ENCODE assay signal across 8 cellular contexts in the genomic region with DNA sequence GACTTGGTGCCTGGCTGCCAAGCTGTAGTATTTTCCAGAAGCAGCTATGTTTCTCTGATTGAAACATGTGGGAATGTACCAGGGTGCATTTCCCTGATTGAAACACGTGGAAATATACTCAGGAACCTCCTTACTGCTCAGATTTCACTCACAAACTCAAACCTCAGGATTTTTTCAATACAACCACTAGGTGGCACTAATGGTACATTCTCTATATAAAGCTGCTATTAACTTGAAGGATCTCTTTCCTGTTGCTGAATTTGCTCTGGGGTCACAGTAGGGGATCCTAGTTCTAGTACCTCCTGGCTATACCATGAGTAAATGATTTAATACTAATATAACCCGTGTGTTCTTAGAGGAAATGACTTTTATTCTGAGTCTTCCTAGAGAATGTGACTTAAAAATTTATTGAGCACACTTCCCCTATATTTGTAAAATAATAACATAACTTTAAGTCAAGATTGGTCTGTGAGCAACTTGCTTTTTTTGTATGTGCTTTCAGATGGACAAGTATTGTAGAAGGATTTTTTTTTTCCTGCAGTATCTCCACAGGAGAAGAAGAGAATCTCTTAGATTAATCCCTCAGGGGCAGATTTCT.
DNase-seq lines count a peak whose midpoint lies in the region; ATAC-seq and TF ChIP-seq lines count a peak whose summit lies in the region.

No MANE protein-coding gene starts in this region.

- H3K4me1 Mint-ChIP-seq in activated CD4-positive, alpha-beta T cell treated with anti-CD3 and anti-CD28 coated beads for 36 hours: no peaks in the 10 kb centered on the region

- H3K9me2 ChIP-seq in neural cell (ENCODE audit: insufficient read depth, low read length): no peaks in the 10 kb centered on the region

- H3K27me3 ChIP-seq in OCI-LY3 (ENCODE audit: low read depth, low read length) (no peaks in the 10 kb centered on the region), neural cell (ENCODE audit: insufficient read depth, low read depth, low read length) (no peaks in the 10 kb centered on the region)

- peak; percentile 57 for ATAC-seq in GM19397 (IDR thresholded peaks at IDR 0.05; ENCODE audit: unreplicated experiment)
- no peak for ATAC-seq in activated CD4-positive, CD25-positive, alpha-beta regulatory T cell treated with anti-CD3 and anti-CD28 coated beads, Interleukin-2, amount 50 U/mL, for 24 hours
- ATAC-seq in activated CD4-positive, alpha-beta T cell treated with anti-CD3 and anti-CD28 coated beads for 36 hours: no peak

- CTCF ChIA-PET in activated CD4-positive, alpha-beta T cell treated with anti-CD3 and anti-CD28 coated beads for 36 hours (lab: Charles Lee): no interaction called here

- DNase-seq in CD1c-positive myeloid dendritic cell (ENCODE audit: extremely low spot score): peak; percentile 21
- DNase-seq in KG1 (lab: John Stamatoyannopoulos, UW): peak; percentile 23
- peak; percentile 29 for DNase-seq in epidermal melanocyte (ENCODE audit: insufficient read length, low spot score)
- no peak for DNase-seq in activated CD4-positive, alpha-beta T cell treated with anti-CD3 and anti-CD28 coated beads for 36 hours

- TF ChIP-seq CTCF in OCI-LY3 (IDR thresholded peaks at IDR 0.05; ENCODE audit: low read depth, low read length) (peak; percentile 76), neural cell (IDR thresholded peaks at IDR 0.05; ENCODE audit: poor library complexity, severe bottlenecking) (peak; percentile 79)

- H3K4me2 ChIP-seq in OCI-LY3 (ENCODE audit: low read length): no peak overlapping the region
- no peak overlapping the region for H3K4me2 ChIP-seq in neural cell (ENCODE audit: low read length)

- H3K9me3 Mint-ChIP-seq in activated CD4-positive, alpha-beta T cell treated with anti-CD3 and anti-CD28 coated beads for 36 hours (ENCODE audit: low read depth): peaks cover 9% of the 10 kb centered on the region

- H3K4me3 ChIP-seq in OCI-LY3 (ENCODE audit: low read length) (no peak overlapping the region), neural cell (ENCODE audit: low read length) (no peak overlapping the region)

- no peaks in the 10 kb centered on the region for H3K4me1 ChIP-seq in OCI-LY3 (ENCODE audit: low read length)

- H3K9ac ChIP-seq in OCI-LY3 (ENCODE audit: low read length) (no peak overlapping the region), neural cell (ENCODE audit: low read length) (no peak overlapping the region)

- no peak overlapping the region for H3K27ac Mint-ChIP-seq in activated CD4-positive, alpha-beta T cell treated with anti-CD3 and anti-CD28 coated beads for 36 hours

- no peaks in the 10 kb centered on the region for H3K36me3 ChIP-seq in OCI-LY3 (replicated peaks; ENCODE audit: low read depth, low read length)
- H3K36me3 ChIP-seq in neural cell (ENCODE audit: insufficient read depth, low read length): no peaks in the 10 kb centered on the region

- POLR2A ChIA-PET in activated CD4-positive, alpha-beta T cell treated with anti-CD3 and anti-CD28 coated beads for 36 hours (lab: Charles Lee): no interaction called here

- H3K9me3 ChIP-seq in OCI-LY3 (ENCODE audit: insufficient read depth, low read length) (no peaks in the 10 kb centered on the region), neural cell (ENCODE audit: low read length) (no peaks in the 10 kb centered on the region)

- TF ChIP-seq EP300 in neural cell (conservative IDR thresholded peaks at IDR 0.05; ENCODE audit: poor library complexity, severe bottlenecking): no peak

- H3K27ac ChIP-seq in OCI-LY3 (ENCODE audit: low read length): no peak overlapping the region
- H3K27ac ChIP-seq in neural cell (ENCODE audit: low read length): no peak overlapping the region

- intact Hi-C loops in activated CD4-positive, alpha-beta T cell treated with anti-CD3 and anti-CD28 coated beads for 36 hours (cut with DNase I, micrococcal nuclease): loop anchor here (1.0 to 10.0 kb wide), 4 partner anchors 101 to 1848 kb away; no protein-coding TSS in a partner anchor

- H2AFZ ChIP-seq in OCI-LY3 (ENCODE audit: low read depth, low read length) (no peak overlapping the region), neural cell (ENCODE audit: low read depth, low read length) (no peak overlapping the region)

- no peak overlapping the region for H3K4me3 Mint-ChIP-seq in activated CD4-positive, alpha-beta T cell treated with anti-CD3 and anti-CD28 coated beads for 36 hours

- peak; percentile 81 for TF ChIP-seq RAD21 in neural cell (conservative IDR thresholded peaks at IDR 0.05)

- H3F3A ChIP-seq in neural cell (ENCODE audit: insufficient read depth, low read length, poor library complexity, severe bottlenecking): no peaks in the 10 kb centered on the region

- no peaks in the 10 kb centered on the region for H3K27me3 Mint-ChIP-seq in activated CD4-positive, alpha-beta T cell treated with anti-CD3 and anti-CD28 coated beads for 36 hours

- no peaks in the 10 kb centered on the region for H4K20me1 ChIP-seq in OCI-LY3 (ENCODE audit: insufficient read depth, low read length)
- no peaks in the 10 kb centered on the region for H4K20me1 ChIP-seq in neural cell (ENCODE audit: insufficient read depth)

- no peaks in the 10 kb centered on the region for H3K36me3 Mint-ChIP-seq in activated CD4-positive, alpha-beta T cell treated with anti-CD3 and anti-CD28 coated beads for 36 hours (ENCODE audit: low read depth)

- H3K79me2 ChIP-seq in OCI-LY3 (ENCODE audit: low read length) (no peaks in the 10 kb centered on the region), neural cell (replicated peaks; ENCODE audit: insufficient read depth, low read length) (no peaks in the 10 kb centered on the region)

TF ChIP-seq in neural cell, 6 proteins besides CTCF, POLR2A, EP300 and RAD21:
- peak; percentile 78 for TF ChIP-seq SMC3 (conservative IDR thresholded peaks at IDR 0.05; ENCODE audit: poor library complexity)
- no peak for TF ChIP-seq TAF1 (IDR thresholded peaks at IDR 0.05; ENCODE audit: low read depth)
TF ChIP-seq in neural cell: peak in this region for 1.
